ENCODE assay signal across 8 cellular contexts in genomic region chr14:22555573-22556011, GRCh38. TPM values are rescaled to one million over a fixed set of nuclear protein-coding genes. Genes with fewer than 3 reads are reported as not detected.
DNase-seq lines count a peak whose midpoint lies in the region; ATAC-seq, FAIRE-seq and TF ChIP-seq lines count a peak whose summit lies in the region.

No MANE protein-coding gene starts in this region.

- H3K27ac Mint-ChIP-seq in T-helper 17 cell (peak overlapping the region; percentile 100), endothelial cell (ENCODE audit: unreplicated experiment) (no peak overlapping the region)

- H3K4me1 ChIP-seq in transverse colon (peaks cover 16 to 51% (median 32%) of the 10 kb centered on the region in 4 donors), pancreas (peaks cover 8 to 35% (median 28%) of the 10 kb centered on the region in 3 donors), tibial nerve (peaks cover 0 to 48% (median 19%) of the 10 kb centered on the region in 4 donors)

- FAIRE-seq in pancreas (lab: Jason Lieb, UNC), result no peak

- no peaks in the 10 kb centered on the region for H3K9me3 Mint-ChIP-seq in endothelial cell (ENCODE audit: unreplicated experiment)

- ATAC-seq in HG02840 (IDR thresholded peaks at IDR 0.05; ENCODE audit: low FRiP score, unreplicated experiment) (peak; percentile 6), T-helper 17 cell (peak; percentile 40), pancreas (no peak)

- H3K4me3 ChIP-seq in transverse colon (no peak overlapping the region), pancreas (no peak overlapping the region), tibial nerve (no peak overlapping the region)

- no peak for TF ChIP-seq POLR2A in transverse colon (IDR thresholded peaks at IDR 0.05)
- no peak for TF ChIP-seq POLR2A in tibial nerve (IDR thresholded peaks at IDR 0.05)

- in situ Hi-C loops in transverse colon (cut with MboI; ENCODE audit: low pct_ligation_motif_present in 1 of 4, low pct_unique_long_range_greater_than_20kb in 1 of 4, low sequenced_read_pairs in 3 of 4), result loop anchor here in 2 of 4 donors (25.0 kb wide), 2 partner anchors 168 to 307 kb away; partner anchors contain the start of gene LRP10 (in 2 of the 2)

- 43 to 65% methylated on average over 1 to 2 of the region's 2 CpGs for WGBS in transverse colon (ENCODE audit: low coverage in 1 of 2), 2 donors
- 70 to 75% methylated on average over 2 of the region's 2 CpGs for WGBS in pancreas, 2 donors
- 87 to 95% methylated on average over 2 of the region's 2 CpGs for WGBS in tibial nerve, 2 donors

- TF ChIP-seq CTCF in endothelial cell (IDR thresholded peaks at IDR 0.05; ENCODE audit: unreplicated experiment) (no peak), transverse colon (IDR thresholded peaks at IDR 0.05) (no peak), pancreas (IDR thresholded peaks at IDR 0.05) (no peak), tibial nerve (IDR thresholded peaks at IDR 0.05) (no peak)

- H3K36me3 Mint-ChIP-seq in T-helper 17 cell (ENCODE audit: low read depth), result peaks cover 14% of the 10 kb centered on the region
- peaks cover 4% of the 10 kb centered on the region for H3K36me3 Mint-ChIP-seq in endothelial cell (ENCODE audit: low read depth, unreplicated experiment)

- H3K27ac ChIP-seq in transverse colon (peak overlapping the region; percentile 65 to 85 (median 72)), pancreas (no peak overlapping the region), tibial nerve (peak overlapping the region in 2 of 4 donors; percentile 67 to 90)

- TF ChIP-seq EP300 in transverse colon (IDR thresholded peaks at IDR 0.05; ENCODE audit: low read depth) (no peak), tibial nerve (IDR thresholded peaks at IDR 0.05) (no peak)

- intact Hi-C loops in transverse colon (cut with DNase I; ENCODE audit: low total_unique reads) (loop anchor here (5.0 to 10.0 kb wide), 3 partner anchors 97 to 299 kb away; partner anchors contain the start of gene MRPL52), pancreas (cut with DNase I) (loop anchor here in 2 of 3 donors (10.0 kb wide), 2 partner anchors 99 to 299 kb away; no protein-coding TSS in a partner anchor)

- H3K4me3 Mint-ChIP-seq in T-helper 17 cell (peak overlapping the region; percentile 86), endothelial cell (ENCODE audit: unreplicated experiment) (peak overlapping the region; percentile 32)

- H3K36me3 ChIP-seq in transverse colon (no peaks in the 10 kb centered on the region), pancreas (no peaks in the 10 kb centered on the region), tibial nerve (no peaks in the 10 kb centered on the region)

- H3K27me3 ChIP-seq in transverse colon (no peaks in the 10 kb centered on the region), pancreas (no peaks in the 10 kb centered on the region), tibial nerve (no peaks in the 10 kb centered on the region)

- H3K27me3 Mint-ChIP-seq in T-helper 17 cell, result no peaks in the 10 kb centered on the region
- peaks cover 12% of the 10 kb centered on the region for H3K27me3 Mint-ChIP-seq in endothelial cell (ENCODE audit: unreplicated experiment)

- H3K9me3 ChIP-seq in T-helper 17 cell (ENCODE audit: control insufficient read depth, low read length, poor library complexity, severe bottlenecking) (no peaks in the 10 kb centered on the region), transverse colon (no peaks in the 10 kb centered on the region), pancreas (no peaks in the 10 kb centered on the region), tibial nerve (no peaks in the 10 kb centered on the region)

- DNase-seq in ELR (ENCODE audit: low read depth) (peak; percentile 74), T-helper 17 cell (peak in 2 of 3 donors; percentile 49 to 69), endothelial cell (ENCODE audit: low spot score) (no peak), transverse colon (no peak), RPMI8226 (no peak), pancreas (no peak), tibial nerve (ENCODE audit: low spot score in 2 of 2) (no peak)

- H3K4me1 Mint-ChIP-seq in T-helper 17 cell, result peaks cover 88% of the 10 kb centered on the region
- peaks cover 61% of the 10 kb centered on the region for H3K4me1 Mint-ChIP-seq in endothelial cell (ENCODE audit: unreplicated experiment)

RNA-seq across cellular contexts. Expression of gene DAD1, which starts 33.4 kb away (rescaled TPM):
- total RNA-seq in T-helper 17 cell, result 10 to 100 TPM; 95.4 to 96.0 TPM
- total RNA-seq in endothelial cell (ENCODE audit: unreplicated experiment), result 250 TPM
- 100 to 1,000 TPM in 3 of 4 donors, 10 to 100 TPM in 1; 31.4 to 154 (median 141) TPM for total RNA-seq in transverse colon
- 100 to 1,000 TPM in 1 of 6 donors, 10 to 100 TPM in 5; 63.3 to 119 (median 85.2) TPM for total RNA-seq in pancreas
- polyA plus RNA-seq in pancreas, result 100 to 1,000 TPM in 1 of 2 donors, 10 to 100 TPM in 1; 58.2 to 178 TPM
- total RNA-seq in tibial nerve, result 100 to 1,000 TPM; 128 to 254 (median 198) TPM

RNA-seq across cellular contexts. Expression of gene ABHD4, which starts 42.5 kb away (rescaled TPM):
- total RNA-seq in T-helper 17 cell (10 to 100 TPM; 12.3 to 19.0 TPM), endothelial cell (ENCODE audit: unreplicated experiment) (77.7 TPM), transverse colon (10 to 100 TPM; 17.5 to 41.1 (median 23.1) TPM), pancreas (10 to 100 TPM in 3 of 6 donors, 1 to 10 TPM in 3; 7.6 to 25.9 (median 11.8) TPM), tibial nerve (10 to 100 TPM; 16.1 to 42.4 (median 31.9) TPM)
- 10 to 100 TPM in 1 of 2 donors, 1 to 10 TPM in 1; 8.2 to 14.7 TPM for polyA plus RNA-seq in pancreas

Comparison
In these comparisons a context has a peak if more than half of its experiments do, and no peak if none do; other contexts are left out.
1. DNase-seq: peak in ELR (single experiment) and T-helper 17 cell (2 of 3); none in endothelial cell (single experiment), transverse colon (single experiment), RPMI8226 (single experiment), pancreas (0 of 6) and tibial nerve (0 of 2).
2. ATAC-seq: peak in HG02840 (single experiment) and T-helper 17 cell (single experiment); none in pancreas (0 of 4).
3. H3K27ac ChIP-seq: peak in transverse colon (4 of 4); none in pancreas (0 of 4).